In the genomic region with DNA sequence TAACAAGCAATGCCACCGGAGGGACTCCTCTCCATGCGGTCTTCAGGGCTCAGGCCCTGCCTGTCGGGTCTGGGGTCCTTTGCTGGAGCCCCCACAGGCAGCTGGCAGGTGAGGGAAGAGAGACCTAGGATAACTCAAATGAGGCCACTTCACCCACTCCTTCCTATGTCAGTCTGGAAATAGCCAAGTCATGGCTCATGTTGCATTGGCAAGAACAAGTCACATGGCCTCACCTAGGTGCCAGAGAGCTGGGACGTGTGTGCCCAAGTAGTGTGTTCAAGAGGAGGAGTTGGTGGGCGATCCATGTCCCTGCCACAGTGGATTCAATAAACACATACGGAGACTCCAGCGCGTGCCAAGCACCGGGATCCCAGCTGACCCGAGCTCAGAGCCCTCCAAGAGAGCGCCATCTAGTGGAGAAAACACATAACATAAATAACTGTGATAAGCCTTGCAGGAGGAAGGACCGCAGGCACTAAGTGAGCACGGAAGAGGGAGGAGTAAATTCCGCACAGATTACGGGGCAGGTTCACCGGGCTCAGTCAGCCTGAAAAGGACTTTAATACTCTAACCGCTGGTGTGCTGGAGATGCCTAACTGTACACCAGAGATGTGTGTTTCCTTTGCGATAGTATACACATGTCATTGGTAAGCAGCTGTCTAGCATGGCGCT, we compare ENCODE assay signal across 7 cellular contexts.
DNase-seq lines count a peak whose midpoint lies in the region; ATAC-seq and TF ChIP-seq lines count a peak whose summit lies in the region.

No MANE protein-coding gene starts in this region.

- intact Hi-C loops in body of pancreas (cut with DNase I): no loop called here
- intact Hi-C loops in left lung (cut with DNase I): no loop called here

- H3K9me3 ChIP-seq in body of pancreas (no peaks in the 10 kb centered on the region), left lung (no peaks in the 10 kb centered on the region)

- ATAC-seq in GM19043 (IDR thresholded peaks at IDR 0.05; ENCODE audit: low read depth, unreplicated experiment) (peak; percentile 91), HG03108 (IDR thresholded peaks at IDR 0.05; ENCODE audit: unreplicated experiment) (peak; percentile 76), body of pancreas (peak; percentile 88), left lung (peak; percentile 93)

- no peaks in the 10 kb centered on the region for H3K27me3 ChIP-seq in body of pancreas
- no peaks in the 10 kb centered on the region for H3K27me3 ChIP-seq in left lung

- H3K4me3 ChIP-seq in body of pancreas (no peak overlapping the region), left lung (no peak overlapping the region)

- H3K4me1 ChIP-seq in body of pancreas: no peaks in the 10 kb centered on the region
- H3K4me1 ChIP-seq in left lung: peaks cover 0 to 5% of the 10 kb centered on the region in 2 donors

- H3K36me3 ChIP-seq in body of pancreas (replicated peaks in 1 of 2; ENCODE audit: insufficient read depth in 1 of 2, low read depth in 2 of 2) (no peaks in the 10 kb centered on the region), left lung (no peaks in the 10 kb centered on the region)

- TF ChIP-seq POLR2A in body of pancreas (IDR thresholded peaks at IDR 0.05): no peak

- H3K27ac ChIP-seq in body of pancreas (no peak overlapping the region), left lung (no peak overlapping the region)

- DNase-seq in EL (peak; percentile 88), NCI-H446 treated with DMSO at 0.1 percent for 48 hours (lab: John Stamatoyannopoulos, UW) (peak; percentile 32), body of pancreas (peak; percentile 47 to 56 (median 54)), left lung (no peak), mucosa of gallbladder (ENCODE audit: low spot score) (no peak)

- TF ChIP-seq CTCF in body of pancreas (IDR thresholded peaks at IDR 0.05) (peak; percentile 30 to 69 (median 52)), left lung (IDR thresholded peaks at IDR 0.05) (peak; percentile 33 to 40)

- 27 to 30% methylated on average over 19 of the region's 19 CpGs for WGBS in body of pancreas, 2 donors

Comparison
In these comparisons a context has a peak if more than half of its experiments do, and no peak if none do; other contexts are left out.
1. DNase-seq: peak in EL (single experiment), NCI-H446 treated with DMSO at 0.1 percent for 48 hours (single experiment) and body of pancreas (4 of 4); none in left lung (0 of 2) and mucosa of gallbladder (single experiment).
2. Peak in every context shown above with its lines, with median percentiles within 50 percentile points of each other: ATAC-seq.